ENCODE assay signal across 11 cellular contexts in the genomic region with DNA sequence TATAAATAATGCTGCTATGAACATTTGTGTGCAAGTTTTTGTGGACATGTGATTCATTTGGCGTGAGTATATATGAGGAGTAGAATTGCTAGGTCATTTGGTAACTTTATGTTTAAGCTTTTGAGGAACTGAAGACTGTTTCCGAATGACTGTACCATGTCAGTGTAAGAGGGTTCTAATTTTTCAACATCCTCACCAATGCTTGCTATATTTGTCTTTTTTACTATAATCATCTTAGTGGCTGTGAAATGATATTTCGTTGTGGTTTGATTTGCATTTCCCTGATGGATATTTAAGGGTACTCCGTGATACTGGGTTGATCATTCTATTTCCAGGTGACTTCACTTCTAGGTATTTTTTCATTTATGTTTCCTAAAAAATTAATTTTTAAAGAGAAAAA.
DNase-seq lines count a peak whose midpoint lies in the region; ATAC-seq and TF ChIP-seq lines count a peak whose summit lies in the region.
"Had no signal": no experiment of that assay in that cellular context is flagged by ENCODE, and none has a peak within 500 bp of the region (broad histone marks: within the 10 kb centered on the region; RNA-seq: fewer than 3 reads in every experiment).

No MANE protein-coding gene starts in this region.

- H3K4me1 ChIP-seq in prostate gland (replicated peaks) (no peaks in the 10 kb centered on the region), uterus (no peaks in the 10 kb centered on the region)
- H3K4me1 ChIP-seq: body of pancreas, psoas muscle had no signal

- intact Hi-C loops in prostate gland (cut with DNase I): no loop called here
- intact Hi-C loops in uterus (cut with DNase I; ENCODE audit: low total_unique reads): no loop called here
- intact Hi-C loops in posterior vena cava (cut with DNase I): no loop called here

- H3K9me3 ChIP-seq in prostate gland: no peaks in the 10 kb centered on the region
- no peaks in the 10 kb centered on the region for H3K9me3 ChIP-seq in uterus
- H3K9me3 ChIP-seq: psoas muscle had no signal

- 92% methylated on average over 4 of the region's 4 CpGs for WGBS in prostate gland

- peak; percentile 97 for DNase-seq in SIG-M5 treated with dmso at 0.1 percent for 504 hours (lab: John Stamatoyannopoulos, UW; ENCODE audit: unreplicated experiment)
- no peak for DNase-seq in prostate gland (ENCODE audit: low spot score)
- no peak for DNase-seq in NCI-H2107 (lab: John Stamatoyannopoulos, UW)
- DNase-seq in uterus: no peak
- DNase-seq in posterior vena cava (ENCODE audit: low spot score): no peak
- DNase-seq: body of pancreas, NCI-H345, psoas muscle had no signal

- TF ChIP-seq CTCF in prostate gland (IDR thresholded peaks at IDR 0.05) (no peak), uterus (IDR thresholded peaks at IDR 0.05) (no peak)

- TF ChIP-seq POLR2A in prostate gland (IDR thresholded peaks at IDR 0.05) (no peak), uterus (IDR thresholded peaks at IDR 0.05) (no peak)

- H3K4me3 ChIP-seq in prostate gland: no peak overlapping the region
- no peak overlapping the region for H3K4me3 ChIP-seq in uterus
- H3K4me3 ChIP-seq: body of pancreas, psoas muscle had no signal

- H3K36me3 ChIP-seq in prostate gland (no peaks in the 10 kb centered on the region), uterus (no peaks in the 10 kb centered on the region)

- no peaks in the 10 kb centered on the region for H3K27me3 ChIP-seq in prostate gland (replicated peaks; ENCODE audit: insufficient read depth)
- H3K27me3 ChIP-seq in uterus: no peaks in the 10 kb centered on the region
- H3K27me3 ChIP-seq: body of pancreas had no signal

- ATAC-seq in GM18858 (IDR thresholded peaks at IDR 0.05; ENCODE audit: unreplicated experiment) (peak; percentile 94), GM21526 (IDR thresholded peaks at IDR 0.05; ENCODE audit: low FRiP score, unreplicated experiment) (peak; percentile 86), HG03103 (IDR thresholded peaks at IDR 0.05; ENCODE audit: low read depth, unreplicated experiment) (peak; percentile 83)
- ATAC-seq: body of pancreas, psoas muscle had no signal

- H3K27ac ChIP-seq in prostate gland (no peak overlapping the region), uterus (no peak overlapping the region)
- H3K27ac ChIP-seq: body of pancreas, psoas muscle had no signal
